ENCODE assay signal across 8 cellular contexts in the genomic region with DNA sequence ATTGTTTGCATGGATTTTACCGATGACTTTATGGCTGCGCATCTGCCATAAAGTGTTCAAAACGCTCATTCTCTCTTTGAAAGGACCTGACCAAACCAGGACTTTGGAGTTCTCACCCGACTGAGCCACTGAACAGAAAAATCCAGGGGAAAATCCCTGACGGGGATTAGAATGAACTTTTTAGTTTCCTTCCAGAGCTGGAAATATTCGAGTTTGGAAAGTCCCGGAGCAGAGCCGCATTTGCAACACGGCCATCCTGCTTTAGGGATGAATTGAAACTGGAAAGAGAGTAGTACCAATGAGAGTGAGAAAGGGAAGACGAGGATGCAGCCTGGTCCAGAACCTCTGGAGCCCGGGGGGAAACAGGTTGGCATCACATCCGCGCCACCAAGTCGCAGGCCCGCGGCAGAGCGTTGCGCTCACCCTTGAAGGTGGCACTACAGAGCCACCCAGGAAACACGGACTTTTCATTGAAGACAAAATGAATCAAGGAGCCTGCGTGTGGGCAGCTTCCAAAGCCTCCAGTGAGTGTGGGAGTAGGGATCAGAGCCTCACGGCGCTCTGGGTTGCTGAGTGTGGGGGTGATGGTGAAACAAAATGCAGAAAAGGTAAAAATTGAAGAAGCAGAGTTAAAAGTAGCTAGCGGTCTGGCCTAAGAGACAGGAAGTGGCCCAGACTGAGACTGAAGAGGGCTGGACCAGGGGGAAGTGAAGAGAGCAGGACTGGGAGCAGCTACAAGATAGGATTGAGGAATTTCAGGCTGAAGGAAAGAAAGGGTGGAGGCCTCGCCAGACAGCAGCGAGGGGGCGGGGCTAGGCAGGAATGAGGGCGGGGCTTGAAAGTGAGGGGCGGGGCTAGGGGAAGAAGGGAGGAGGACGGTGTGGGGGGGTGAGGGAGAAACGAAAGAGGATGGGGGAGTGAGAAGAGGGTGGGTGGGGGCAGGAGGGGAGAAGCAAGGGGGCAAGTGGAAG. TPM values are rescaled to one million over a fixed set of nuclear protein-coding genes. Genes with fewer than 3 reads are reported as not detected.
DNase-seq lines count a peak whose midpoint lies in the region; ATAC-seq, FAIRE-seq and TF ChIP-seq lines count a peak whose summit lies in the region.

No MANE protein-coding gene starts in this region.

- TF ChIP-seq POLR2A in GM12878 (IDR thresholded peaks at IDR 0.05; ENCODE audit: low read depth, low read length): no peak
- TF ChIP-seq POLR2A in sigmoid colon (IDR thresholded peaks at IDR 0.05): no peak

- no peak overlapping the region for H2AFZ ChIP-seq in GM12878 (ENCODE audit: control insufficient read depth, low read depth, low read length)

- no peaks in the 10 kb centered on the region for H3K27me3 ChIP-seq in GM12878 (replicated peaks in 1 of 2; ENCODE audit: control insufficient read depth in 2 of 2, insufficient read depth in 2 of 2, low read length in 1 of 2)
- no peaks in the 10 kb centered on the region for H3K27me3 ChIP-seq in iPS-18a (ENCODE audit: control insufficient read depth, insufficient read depth, low read length)
- H3K27me3 ChIP-seq in sigmoid colon: no peaks in the 10 kb centered on the region

- peak; percentile 37 for DNase-seq in NCI-H82 (lab: John Stamatoyannopoulos, UW)
- DNase-seq in NCI-H82 treated with DMSO at 0.1 percent for 48 hours (lab: John Stamatoyannopoulos, UW; ENCODE audit: unreplicated experiment): no peak
- DNase-seq in T1000 (lab: John Stamatoyannopoulos, UW): peak; percentile 47
- DNase-seq in GM12878 (ENCODE audit: low read depth, low spot score): no peak
- DNase-seq in sigmoid colon: peak; percentile 81
- no peak for DNase-seq in NCI-H1092 treated with DMSO at 0.1 percent for 48 hours (lab: John Stamatoyannopoulos, UW)

- peak; percentile 52 for ATAC-seq in GM12878
- ATAC-seq in GM21825 (IDR thresholded peaks at IDR 0.05; ENCODE audit: unreplicated experiment): no peak

- CTCF ChIA-PET in GM12878 (lab: Yijun Ruan, JAX): interaction anchor here (0.6 to 0.9 kb wide), 2 partner anchors 30 to 92 kb away, joined by 3 to 5 read pairs; no protein-coding TSS in a partner anchor

- POLR2A ChIA-PET in GM12878 (lab: Charles Lee): interaction anchor here (0.6 to 1.0 kb wide), 2 partner anchors 12 to 262 kb away, joined by 3 to 4 read pairs; no protein-coding TSS in a partner anchor

- SMC1A ChIA-PET in GM12878 (lab: Charles Lee; ENCODE audit: uncharacterized antibody, unreplicated experiment): interaction anchor here (0.6 to 0.7 kb wide), 3 partner anchors 10 to 21 kb away, joined by 3 to 4 read pairs (median 4); no protein-coding TSS in a partner anchor

- no peaks in the 10 kb centered on the region; a peak in 1 of 4 replicates for H3K36me3 ChIP-seq in GM12878 (ENCODE audit: control insufficient read depth in 2 of 2, insufficient read depth in 2 of 2, low read length in 1 of 2)
- no peaks in the 10 kb centered on the region for H3K36me3 ChIP-seq in iPS-18a (ENCODE audit: control insufficient read depth, low read depth, low read length)
- H3K36me3 ChIP-seq in sigmoid colon: no peaks in the 10 kb centered on the region

- H3K27ac ChIP-seq in GM12878 (ENCODE audit: control insufficient read depth, insufficient read depth) (peak overlapping the region; percentile 15), iPS-18a (ENCODE audit: low read length) (peak overlapping the region; percentile 76), sigmoid colon (peak overlapping the region; percentile 94 to 100 (median 99))

- H3K4me3 ChIP-seq in GM12878: peak overlapping the region; percentile 66; the same call in 1 of the 2 replicates
- H3K4me3 ChIP-seq in iPS-18a (ENCODE audit: low read length): peak overlapping the region; percentile 64
- H3K4me3 ChIP-seq in sigmoid colon: peak overlapping the region; percentile 89 to 98 (median 94)

- H3K79me2 ChIP-seq in GM12878 (ENCODE audit: control insufficient read depth, insufficient read depth, low read length): peaks cover 40% of the 10 kb centered on the region

- no peak overlapping the region for H3K9ac ChIP-seq in GM12878 (ENCODE audit: control insufficient read depth, insufficient read depth, low read length)
- H3K9ac ChIP-seq in iPS-18a (ENCODE audit: low read length): peak overlapping the region; percentile 36

- TF ChIP-seq CTCF in GM12878 (IDR thresholded peaks at IDR 0.05 in 2 of 3, conservative IDR thresholded peaks at IDR 0.05 in 1 of 3; ENCODE audit: control insufficient read depth in 2 of 3, extremely low read depth in 1 of 3, insufficient read depth in 1 of 3, low read depth in 3 of 3, low read length in 3 of 3) (no peak), sigmoid colon (IDR thresholded peaks at IDR 0.05) (no peak)

- no peak for TF ChIP-seq EP300 in GM12878 (IDR thresholded peaks at IDR 0.05; ENCODE audit: borderline replicate concordance in 1 of 2, control insufficient read depth in 1 of 2, low read depth in 2 of 2, low read length in 2 of 2)
- TF ChIP-seq EP300 in sigmoid colon (IDR thresholded peaks at IDR 0.05): no peak

- 85% methylated on average over 23 of the region's 30 CpGs for whole genome bisulfite sequencing in GM12878 (ENCODE audit: insufficient coverage, insufficient replicate concordance, low lambda C conversion rate, missing lambda C conversion rate)
- 7 to 30% methylated on average over 30 of the region's 30 CpGs for WGBS in sigmoid colon, 2 donors

- peaks cover 9% of the 10 kb centered on the region for H3K4me1 ChIP-seq in GM12878 (ENCODE audit: control insufficient read depth, insufficient read depth, low read length)
- peaks cover 32% of the 10 kb centered on the region for H3K4me1 ChIP-seq in iPS-18a (ENCODE audit: control insufficient read depth, low read depth, low read length)
- H3K4me1 ChIP-seq in sigmoid colon: peaks cover 0 to 56% (median 40%) of the 10 kb centered on the region in 4 donors

- RAD21 ChIA-PET in GM12878 (lab: Charles Lee; ENCODE audit: unreplicated experiment): interaction anchor here (0.8 to 1.0 kb wide), 2 partner anchors 19 to 59 kb away, joined by 3 read pairs; no protein-coding TSS in a partner anchor

- in situ Hi-C loops in GM12878 (cut with MboI): no loop called here

- no TSS peak for BruUV-seq in GM12878 (replicated peaks; lab: Mats Ljungman, UMichigan)

- TF ChIP-seq RAD21 in GM12878 (IDR thresholded peaks at IDR 0.05; ENCODE audit: insufficient read depth, low read depth, low read length): no peak

- H3K9me3 ChIP-seq in GM12878 (replicated peaks; ENCODE audit: control insufficient read depth, insufficient read depth, low read length): no peaks in the 10 kb centered on the region
- no peaks in the 10 kb centered on the region for H3K9me3 ChIP-seq in iPS-18a (ENCODE audit: control insufficient read depth, low read depth, low read length)
- no peaks in the 10 kb centered on the region for H3K9me3 ChIP-seq in sigmoid colon

- H3K4me2 ChIP-seq in GM12878 (ENCODE audit: control insufficient read depth, insufficient read depth): peak overlapping the region; percentile 86

- no peak for FAIRE-seq in GM12878 (lab: Jason Lieb, UNC)

- no peaks in the 10 kb centered on the region for H4K20me1 ChIP-seq in GM12878 (ENCODE audit: control insufficient read depth, insufficient read depth)

- intact Hi-C loops in GM12878 (cut with micrococcal nuclease; ENCODE audit: unreplicated experiment): loop anchor here (5.0 kb wide), 1 partner anchor 100 kb away; no protein-coding TSS in a partner anchor
- intact Hi-C loops in sigmoid colon (cut with DNase I): loop anchor here (2.0 to 10.0 kb wide), 8 partner anchors 45 to 417 kb away; a partner anchor contains a TSS

TF ChIP-seq in GM12878, 131 proteins besides CTCF, POLR2A, EP300 and RAD21 (continues in another document):
- TF ChIP-seq IKZF1 (conservative IDR thresholded peaks at IDR 0.05) (peak; percentile 26; the same call in 1 of the 2 replicates), ESRRA (IDR thresholded peaks at IDR 0.05; ENCODE audit: low read length) (no peak), HCFC1 (IDR thresholded peaks at IDR 0.05; ENCODE audit: low read length) (no peak), ZNF24 (IDR thresholded peaks at IDR 0.05) (no peak), HDAC6 (IDR thresholded peaks at IDR 0.05; ENCODE audit: unreplicated experiment) (no peak)
- TF ChIP-seq, protein P1, sequence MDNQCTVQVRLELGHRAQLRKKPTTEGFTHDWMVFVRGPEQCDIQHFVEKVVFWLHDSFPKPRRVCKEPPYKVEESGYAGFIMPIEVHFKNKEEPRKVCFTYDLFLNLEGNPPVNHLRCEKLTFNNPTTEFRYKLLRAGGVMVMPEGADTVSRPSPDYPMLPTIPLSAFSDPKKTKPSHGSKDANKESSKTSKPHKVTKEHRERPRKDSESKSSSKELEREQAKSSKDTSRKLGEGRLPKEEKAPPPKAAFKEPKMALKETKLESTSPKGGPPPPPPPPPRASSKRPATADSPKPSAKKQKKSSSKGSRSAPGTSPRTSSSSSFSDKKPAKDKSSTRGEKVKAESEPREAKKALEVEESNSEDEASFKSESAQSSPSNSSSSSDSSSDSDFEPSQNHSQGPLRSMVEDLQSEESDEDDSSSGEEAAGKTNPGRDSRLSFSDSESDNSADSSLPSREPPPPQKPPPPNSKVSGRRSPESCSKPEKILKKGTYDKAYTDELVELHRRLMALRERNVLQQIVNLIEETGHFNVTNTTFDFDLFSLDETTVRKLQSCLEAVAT (IDR thresholded peaks at IDR 0.05): peak; percentile 78

RNA-seq across cellular contexts. Expression of a gene that starts 1.9 kb away (rescaled TPM):
- 23.7 and 25.3 TPM in 2 replicates for total RNA-seq in GM12878 (2013; cell fraction: nucleolus; rRNA removed)
- total RNA-seq in GM12878 (2014; rRNA removed) (9.4 and 9.8 TPM in 2 replicates), GM12878 (2014; rRNA removed; fragmentation: Illumina TruSeq; extraction: Trizol) (7.1 and 7.2 TPM in 2 replicates), GM12878 (2021) (10.3 and 14.0 TPM in 2 replicates), sigmoid colon (10 to 100 TPM; 10.7 to 18.0 (median 15.8) TPM)
- polyA plus RNA-seq in GM12878 (2011; ENCODE audit: low read depth): 4.8 TPM
- polyA plus RNA-seq in GM12878 (2011; rRNA removed) (7.7 and 9.1 TPM in 2 replicates), GM12878 (2014; fragmentation: Illumina TruSeq; extraction: Trizol) (8.6 and 9.2 TPM in 2 replicates), GM12878 (2014; fragmentation: Nextera tagmentation; extraction: Ambion mirVana) (1 to 10 TPM in 1 of 2 experiments, under 1 TPM in 1; 0.76 to 1.1 TPM), GM12878 (2014; rRNA removed) (8.6 and 8.8 TPM in 2 replicates), GM12878 (2016; fragmentation: Nextera tagmentation; extraction: Ambion mirVana) (1 to 10 TPM; 4.9 to 5.2 TPM), sigmoid colon (10 to 100 TPM in 1 of 3 donors, 1 to 10 TPM in 2; 8.4 to 14.1 (median 9.7) TPM)
- polyA plus RNA-seq in GM12878 (2011; cell fraction: cytosol; rRNA removed): 6.0 and 6.2 TPM in 2 replicates
- 12.4 and 15.8 TPM in 2 replicates for polyA plus RNA-seq in GM12878 (2011; cell fraction: nucleus; rRNA removed)
- 4.9 and 6.7 TPM in 2 replicates for polyA plus RNA-seq in GM12878 (2012)
- 6.9 and 7.5 TPM in 2 replicates for polyA minus RNA-seq in GM12878 (2011; rRNA and poly(A)+ RNA removed)
- 2.3 and 3.0 TPM in 2 replicates for polyA minus RNA-seq in GM12878 (2011; cell fraction: cytosol; rRNA and poly(A)+ RNA removed)
- 4.7 and 10.0 TPM in 2 replicates for polyA minus RNA-seq in GM12878 (2011; cell fraction: nucleus; rRNA and poly(A)+ RNA removed)

Comparison
In these comparisons a context has a peak if more than half of its experiments do, and no peak if none do; other contexts are left out.
1. DNase-seq: peak in NCI-H82 (single experiment), T1000 (single experiment) and sigmoid colon (single experiment); none in NCI-H82 treated with DMSO at 0.1 percent for 48 hours (single experiment), GM12878 (single experiment) and NCI-H1092 treated with DMSO at 0.1 percent for 48 hours (single experiment).
2. H3K27ac ChIP-seq: peak in every context shown above with its lines; median percentile 99 in sigmoid colon; 76 in iPS-18a; 15 in GM12878.
3. Peak in every context shown above with its lines, with median percentiles within 50 percentile points of each other: H3K4me3 ChIP-seq.